ENCODE assay signal across 2 cellular contexts in genomic region chr12:52141306-52141705, GRCh38.
TF ChIP-seq lines count a peak whose summit lies in the region.

No MANE protein-coding gene starts in this region.

TF ChIP-seq in IMR-90, 13 proteins besides CTCF, POLR2A, EP300 and RAD21:
- TF ChIP-seq ELK1 (IDR thresholded peaks at IDR 0.05; ENCODE audit: borderline replicate concordance, low read depth, low read length) (no peak), MAFK (IDR thresholded peaks at IDR 0.05; ENCODE audit: low read depth, low read length) (no peak), RFX5 (IDR thresholded peaks at IDR 0.05; ENCODE audit: low read depth, low read length) (no peak), CHD1 (IDR thresholded peaks at IDR 0.05; ENCODE audit: low read depth, low read length) (no peak), BHLHE40 (IDR thresholded peaks at IDR 0.05; ENCODE audit: low read depth, low read length) (no peak)

TF ChIP-seq in SK-N-SH, 30 proteins besides CTCF, POLR2A, EP300 and RAD21 (continued from another document):
- no peak for TF ChIP-seq GATA2 (CRISPR knock-in tag; IDR thresholded peaks at IDR 0.05)
- TF ChIP-seq MXI1 (IDR thresholded peaks at IDR 0.05; ENCODE audit: low read depth, low read length): no peak
- TF ChIP-seq RCOR1 (IDR thresholded peaks at IDR 0.05; ENCODE audit: low read length): no peak
- no peak for TF ChIP-seq JUND (IDR thresholded peaks at IDR 0.05)
- no peak for TF ChIP-seq PBX3 (IDR thresholded peaks at IDR 0.05)
- no peak for TF ChIP-seq ZBTB33 (IDR thresholded peaks at IDR 0.05; ENCODE audit: borderline replicate concordance, low read depth)
- TF ChIP-seq USF1 (IDR thresholded peaks at IDR 0.05; ENCODE audit: borderline replicate concordance, low read depth): no peak
- no peak for TF ChIP-seq TCF12 (IDR thresholded peaks at IDR 0.05)
- no peak for TF ChIP-seq ELF1 (IDR thresholded peaks at IDR 0.05)
